ENCODE assay signal across 11 cellular contexts in genomic region chr6:33786736-33787135, GRCh38. TPM values are rescaled to one million over a fixed set of nuclear protein-coding genes. Genes with fewer than 3 reads are reported as not detected.
DNase-seq lines count a peak whose midpoint lies in the region; ATAC-seq, FAIRE-seq and TF ChIP-seq lines count a peak whose summit lies in the region.
"Had no signal": no experiment of that assay in that cellular context is flagged by ENCODE, and none has a peak within 500 bp of the region (broad histone marks: within the 10 kb centered on the region; RNA-seq: fewer than 3 reads in every experiment).

No MANE protein-coding gene starts in this region.

- no peak overlapping the region for H3K27ac ChIP-seq in CD8-positive, alpha-beta T cell (ENCODE audit: low read depth, low read length)
- no peak overlapping the region for H3K27ac ChIP-seq in OCI-LY7 (ENCODE audit: low read depth, low read length, poor library complexity, severe bottlenecking)
- peak overlapping the region; percentile 94 for H3K27ac ChIP-seq in endothelial cell of umbilical vein (ENCODE audit: insufficient read depth, low read depth, low read length)
- H3K27ac ChIP-seq in osteoblast (ENCODE audit: low read depth, low read length), result peak overlapping the region; percentile 87

- peaks cover 41% of the 10 kb centered on the region for H3K4me1 ChIP-seq in CD8-positive, alpha-beta T cell (ENCODE audit: insufficient read depth, low read length)
- H3K4me1 ChIP-seq in OCI-LY7 (ENCODE audit: insufficient read depth, low read length, poor library complexity, severe bottlenecking), result peaks cover 23% of the 10 kb centered on the region
- H3K4me1 ChIP-seq in endothelial cell of umbilical vein (ENCODE audit: control insufficient read depth, extremely low read depth, insufficient read depth, low read length), result peaks cover 55% of the 10 kb centered on the region
- peaks cover 55% of the 10 kb centered on the region for H3K4me1 ChIP-seq in osteoblast (ENCODE audit: insufficient read depth, low read length)

- no peaks in the 10 kb centered on the region for H3K27me3 Mint-ChIP-seq in CD8-positive, alpha-beta T cell (ENCODE audit: low read depth)

- intact Hi-C loops in CD8-positive, alpha-beta T cell (cut with DNase I, micrococcal nuclease), result loop anchor here (5.0 to 10.0 kb wide), 9 partner anchors 241 to 1812 kb away; partner anchors contain the start of genes ANKS1A (in 1 of the 2), DXO (in 1 of the 2), HMGA1 (in 1 of the 2) and NUDT3 (in 1 of the 2)
- intact Hi-C loops in OCI-LY7 (cut with micrococcal nuclease; ENCODE audit: unreplicated experiment) (loop anchor here (5.0 kb wide), 1 partner anchor 366 kb away; no protein-coding TSS in a partner anchor), endothelial cell of umbilical vein (cut with micrococcal nuclease) (no loop called here)

- peaks cover 59% of the 10 kb centered on the region for H3K36me3 Mint-ChIP-seq in CD8-positive, alpha-beta T cell

- peaks cover 62% of the 10 kb centered on the region for H3K4me1 Mint-ChIP-seq in CD8-positive, alpha-beta T cell (ENCODE audit: low read depth)

- peak overlapping the region; percentile 97 for H3K4me3 Mint-ChIP-seq in CD8-positive, alpha-beta T cell

- H3K9me1 ChIP-seq in endothelial cell of umbilical vein (replicated peaks; ENCODE audit: control insufficient read depth, extremely low read depth, insufficient read depth, low read length), result no peaks in the 10 kb centered on the region

- H3K9me3 Mint-ChIP-seq in CD8-positive, alpha-beta T cell, result no peaks in the 10 kb centered on the region

- H3K27me3 ChIP-seq in CD8-positive, alpha-beta T cell (ENCODE audit: insufficient read depth, low read length), result no peaks in the 10 kb centered on the region
- H3K27me3 ChIP-seq in endothelial cell of umbilical vein (ENCODE audit: control insufficient read depth in 2 of 2, insufficient read depth in 2 of 2, low read length in 2 of 2) (no peaks in the 10 kb centered on the region), osteoblast (ENCODE audit: insufficient read depth, low read length) (no peaks in the 10 kb centered on the region)

- TF ChIP-seq POLR2A in endothelial cell of umbilical vein (IDR thresholded peaks at IDR 0.05; ENCODE audit: low read depth, low read length), result no peak

- CTCF ChIA-PET in CD8-positive, alpha-beta T cell (lab: Charles Lee), result interaction anchor here (0.9 to 1.7 kb wide), 3 partner anchors 15 to 241 kb away, joined by 3 to 5 read pairs (median 4); no protein-coding TSS in a partner anchor
- CTCF ChIA-PET in OCI-LY7 (lab: Charles Lee; ENCODE audit: unreplicated experiment), result no interaction called here
- CTCF ChIA-PET in endothelial cell of umbilical vein (lab: Charles Lee), result interaction anchor here (1.0 to 8.8 kb wide), 6 partner anchors 16 to 268 kb away, joined by 3 to 155 read pairs (median 4); no protein-coding TSS in a partner anchor

- H2AFZ ChIP-seq in OCI-LY7 (ENCODE audit: low read length) (no peak overlapping the region), endothelial cell of umbilical vein (ENCODE audit: low read depth, low read length) (no peak overlapping the region), osteoblast (ENCODE audit: low read length) (no peak overlapping the region)

- TF ChIP-seq CTCF in CD8-positive, alpha-beta T cell (IDR thresholded peaks at IDR 0.05), result no peak
- TF ChIP-seq CTCF in OCI-LY7 (conservative IDR thresholded peaks at IDR 0.05; ENCODE audit: low read length) (no peak), endothelial cell of umbilical vein (IDR thresholded peaks at IDR 0.05; ENCODE audit: extremely low read depth in 1 of 2, insufficient read depth in 1 of 2, low read depth in 1 of 2, low read length in 2 of 2) (no peak), osteoblast (IDR thresholded peaks at IDR 0.05; ENCODE audit: extremely low read depth, low read depth, low read length) (no peak)

- no peak for FAIRE-seq in endothelial cell of umbilical vein (lab: Jason Lieb, UNC)

- H3K9me2 ChIP-seq in OCI-LY7 (ENCODE audit: insufficient read depth, low read length), result no peaks in the 10 kb centered on the region

- no TSS peak for BruUV-seq in OCI-LY7 (replicated peaks; lab: Mats Ljungman, UMichigan)
- BruUV-seq in endothelial cell of umbilical vein (replicated peaks; lab: Mats Ljungman, UMichigan), result no TSS peak

- dilution Hi-C loops in endothelial cell of umbilical vein (cut with MboI; ENCODE audit: extremely low pct_ligation_motif_present, low sequenced_read_pairs), result no loop called here

- H3K27ac Mint-ChIP-seq in CD8-positive, alpha-beta T cell, result peak overlapping the region; percentile 62

- H3K79me2 ChIP-seq in OCI-LY7 (ENCODE audit: insufficient read depth, low read depth, low read length), result peaks cover 20% of the 10 kb centered on the region; the same call in 1 of the 2 replicates
- peaks cover 41% of the 10 kb centered on the region for H3K79me2 ChIP-seq in endothelial cell of umbilical vein (ENCODE audit: control insufficient read depth, insufficient read depth, low read length)
- peaks cover 70% of the 10 kb centered on the region for H3K79me2 ChIP-seq in osteoblast (ENCODE audit: insufficient read depth, low read length)

- H3K36me3 ChIP-seq in CD8-positive, alpha-beta T cell (ENCODE audit: insufficient read depth, low read length), result peaks cover 23% of the 10 kb centered on the region
- H3K36me3 ChIP-seq in OCI-LY7 (ENCODE audit: insufficient read depth, low read length), result peaks cover 49% of the 10 kb centered on the region
- peaks cover 8 to 22% of the 10 kb centered on the region in 2 experiments for H3K36me3 ChIP-seq in endothelial cell of umbilical vein (ENCODE audit: control insufficient read depth in 2 of 2, extremely low read depth in 1 of 2, insufficient read depth in 2 of 2, low read length in 2 of 2)
- H3K36me3 ChIP-seq in osteoblast (ENCODE audit: insufficient read depth, low read length), result peaks cover 41% of the 10 kb centered on the region

- ATAC-seq in CD8-positive, alpha-beta T cell, result no peak

- POLR2A ChIA-PET in CD8-positive, alpha-beta T cell (lab: Charles Lee), result interaction anchor here (1.2 to 1.3 kb wide), 3 partner anchors 19 to 128 kb away, joined by 3 to 5 read pairs (median 4); no protein-coding TSS in a partner anchor
- POLR2A ChIA-PET in OCI-LY7 (lab: Charles Lee) (interaction anchor here (1.3 kb wide), 1 partner anchor 76 kb away, joined by 4 read pairs; the partner anchor contains the start of gene UQCC2), endothelial cell of umbilical vein (lab: Charles Lee) (interaction anchor here (1.5 to 5.4 kb wide), 2 partner anchors 8 to 15 kb away, joined by 8 to 22 read pairs; no protein-coding TSS in a partner anchor)

- DNase-seq in CD8-positive, alpha-beta T cell, result no peak
- DNase-seq in OCI-LY7 (ENCODE audit: low spot score) (no peak), endothelial cell of umbilical vein (ENCODE audit: low read depth, low spot score) (peak; percentile 8), osteoblast (ENCODE audit: insufficient read length, low spot score, missing footprints) (peak; percentile 80), GM19238 (ENCODE audit: insufficient read length, low spot score) (no peak), NCI-H146 (lab: John Stamatoyannopoulos, UW) (no peak), AG08396 (ENCODE audit: low spot score) (no peak)
- DNase-seq in effector CD4-positive, alpha-beta T cell, result no peak
- DNase-seq: GF-D8 had no signal

- peak overlapping the region; percentile 90 for H3K4me3 ChIP-seq in CD8-positive, alpha-beta T cell (ENCODE audit: low read depth, low read length)
- H3K4me3 ChIP-seq in OCI-LY7 (ENCODE audit: low read depth, low read length, poor library complexity, severe bottlenecking) (peak overlapping the region; percentile 18), endothelial cell of umbilical vein (replicated peaks in 1 of 3; ENCODE audit: insufficient read depth in 1 of 3, low read depth in 1 of 3, low read length in 3 of 3) (peak overlapping the region in 1 of 3 experiments; percentile 76), osteoblast (ENCODE audit: insufficient read depth, low read length) (peak overlapping the region; percentile 84)

- H3K4me2 ChIP-seq in OCI-LY7 (ENCODE audit: low read length) (peak overlapping the region; percentile 69), endothelial cell of umbilical vein (ENCODE audit: insufficient read depth, low read length) (peak overlapping the region; percentile 80), osteoblast (ENCODE audit: insufficient read depth, low read length) (peak overlapping the region; percentile 90)

- H3K9me3 ChIP-seq in CD8-positive, alpha-beta T cell (ENCODE audit: low read length), result no peaks in the 10 kb centered on the region
- H3K9me3 ChIP-seq in OCI-LY7 (ENCODE audit: low read length) (no peaks in the 10 kb centered on the region), endothelial cell of umbilical vein (replicated peaks; ENCODE audit: control insufficient read depth, insufficient read depth, low read length) (no peaks in the 10 kb centered on the region), osteoblast (ENCODE audit: low read depth, low read length) (no peaks in the 10 kb centered on the region)

- peaks cover 14% of the 10 kb centered on the region; the same call in 1 of the 2 replicates for H4K20me1 ChIP-seq in OCI-LY7 (ENCODE audit: insufficient read depth, low read length)
- H4K20me1 ChIP-seq in endothelial cell of umbilical vein (replicated peaks; ENCODE audit: control insufficient read depth, extremely low read depth, insufficient read depth, low read length), result no peaks in the 10 kb centered on the region
- peaks cover 55% of the 10 kb centered on the region for H4K20me1 ChIP-seq in osteoblast (ENCODE audit: insufficient read depth, low read length)

- H3K9ac ChIP-seq in endothelial cell of umbilical vein (replicated peaks; ENCODE audit: extremely low read depth, insufficient read depth, low read length), result peak overlapping the region; percentile 96

RNA-seq across cellular contexts. Expression of gene LEMD2, which starts 2.2 kb away (rescaled TPM):
- 100 to 1,000 TPM; 124 TPM for total RNA-seq in CD8-positive, alpha-beta T cell
- 59.2 and 62.2 TPM in 2 replicates for total RNA-seq in OCI-LY7 (2014; rRNA removed; shearing (Covaris generic))
- total RNA-seq in OCI-LY7 (2022) (66.9 and 77.8 TPM in 2 replicates), endothelial cell of umbilical vein (81.8 and 84.3 TPM in 2 replicates), osteoblast (47.4 and 49.2 TPM in 2 replicates)
- polyA plus RNA-seq in endothelial cell of umbilical vein, result 54.9 and 61.1 TPM in 2 replicates
- polyA plus RNA-seq in endothelial cell of umbilical vein (2011; cell fraction: cytosol; rRNA removed), result 51.9 and 65.9 TPM in 2 replicates
- polyA plus RNA-seq in endothelial cell of umbilical vein (2011; cell fraction: nucleus; rRNA removed), result 178 and 190 TPM in 2 replicates
- polyA plus RNA-seq in endothelial cell of umbilical vein (2012), result 38.6 and 40.5 TPM in 2 replicates
- 75.4 and 78.6 TPM in 2 replicates for polyA minus RNA-seq in endothelial cell of umbilical vein
- 18.9 TPM for polyA minus RNA-seq in endothelial cell of umbilical vein (2011; cell fraction: cytosol; rRNA and poly(A)+ RNA removed)
- polyA minus RNA-seq in endothelial cell of umbilical vein (2011; cell fraction: nucleus; rRNA and poly(A)+ RNA removed), result 88.2 and 102 TPM in 2 replicates

RNA-seq across cellular contexts. Expression of gene MLN, which starts 17.1 kb away (rescaled TPM):
- total RNA-seq in CD8-positive, alpha-beta T cell, result not detected
- not detected in 2 replicates for total RNA-seq in OCI-LY7 (2014; rRNA removed; shearing (Covaris generic))
- total RNA-seq in OCI-LY7 (2022), result not detected in 2 replicates
- total RNA-seq in endothelial cell of umbilical vein, result not detected in 2 replicates
- not detected in 2 replicates for polyA plus RNA-seq in endothelial cell of umbilical vein
- polyA plus RNA-seq in endothelial cell of umbilical vein (2011; cell fraction: cytosol; rRNA removed), result not detected in 2 replicates
- not detected in 2 replicates for polyA plus RNA-seq in endothelial cell of umbilical vein (2011; cell fraction: nucleus; rRNA removed)
- polyA plus RNA-seq in endothelial cell of umbilical vein (2012), result not detected in 2 replicates
- not detected in 2 replicates for polyA minus RNA-seq in endothelial cell of umbilical vein
- polyA minus RNA-seq in endothelial cell of umbilical vein (2011; cell fraction: cytosol; rRNA and poly(A)+ RNA removed), result not detected
- polyA minus RNA-seq in endothelial cell of umbilical vein (2011; cell fraction: nucleus; rRNA and poly(A)+ RNA removed), result not detected in 2 replicates
- total RNA-seq in osteoblast, result not detected in 2 replicates
- total RNA-seq: fibroblast of villous mesenchyme, M059J had no signal

RNA-seq across cellular contexts. Expression of gene IP6K3, which starts 40.0 kb away (rescaled TPM):
- not detected for total RNA-seq in CD8-positive, alpha-beta T cell
- total RNA-seq in OCI-LY7 (2014; rRNA removed; shearing (Covaris generic)), result not detected in 2 replicates
- total RNA-seq in OCI-LY7 (2022), result not detected in 2 replicates
- total RNA-seq in endothelial cell of umbilical vein, result not detected in 2 replicates
- not detected in 2 replicates for polyA plus RNA-seq in endothelial cell of umbilical vein
- polyA plus RNA-seq in endothelial cell of umbilical vein (2011; cell fraction: cytosol; rRNA removed), result not detected in 2 replicates
- not detected in 2 replicates for polyA plus RNA-seq in endothelial cell of umbilical vein (2011; cell fraction: nucleus; rRNA removed)
- polyA plus RNA-seq in endothelial cell of umbilical vein (2012), result not detected in 2 replicates
- not detected in 2 replicates for polyA minus RNA-seq in endothelial cell of umbilical vein
- not detected for polyA minus RNA-seq in endothelial cell of umbilical vein (2011; cell fraction: cytosol; rRNA and poly(A)+ RNA removed)
- polyA minus RNA-seq in endothelial cell of umbilical vein (2011; cell fraction: nucleus; rRNA and poly(A)+ RNA removed), result not detected in 2 replicates
- under 0.01 and 0.29 TPM in 2 replicates for total RNA-seq in osteoblast
- total RNA-seq: M059J had no signal

Comparison
In these comparisons a context has a peak if more than half of its experiments do, and no peak if none do; other contexts are left out.
1. DNase-seq: peak in endothelial cell of umbilical vein (single experiment) and osteoblast (single experiment); none in CD8-positive, alpha-beta T cell (0 of 7), OCI-LY7 (single experiment), GM19238 (single experiment), NCI-H146 (single experiment), AG08396 (single experiment) and effector CD4-positive, alpha-beta T cell (single experiment).
2. H3K27ac ChIP-seq: peak in endothelial cell of umbilical vein (single experiment) and osteoblast (single experiment); none in CD8-positive, alpha-beta T cell (single experiment) and OCI-LY7 (single experiment).
3. Peak in every context shown above with its lines, with median percentiles within 50 percentile points of each other: H3K4me2 ChIP-seq.